7 cellular contexts compared by ENCODE assay signal in the genomic region with DNA sequence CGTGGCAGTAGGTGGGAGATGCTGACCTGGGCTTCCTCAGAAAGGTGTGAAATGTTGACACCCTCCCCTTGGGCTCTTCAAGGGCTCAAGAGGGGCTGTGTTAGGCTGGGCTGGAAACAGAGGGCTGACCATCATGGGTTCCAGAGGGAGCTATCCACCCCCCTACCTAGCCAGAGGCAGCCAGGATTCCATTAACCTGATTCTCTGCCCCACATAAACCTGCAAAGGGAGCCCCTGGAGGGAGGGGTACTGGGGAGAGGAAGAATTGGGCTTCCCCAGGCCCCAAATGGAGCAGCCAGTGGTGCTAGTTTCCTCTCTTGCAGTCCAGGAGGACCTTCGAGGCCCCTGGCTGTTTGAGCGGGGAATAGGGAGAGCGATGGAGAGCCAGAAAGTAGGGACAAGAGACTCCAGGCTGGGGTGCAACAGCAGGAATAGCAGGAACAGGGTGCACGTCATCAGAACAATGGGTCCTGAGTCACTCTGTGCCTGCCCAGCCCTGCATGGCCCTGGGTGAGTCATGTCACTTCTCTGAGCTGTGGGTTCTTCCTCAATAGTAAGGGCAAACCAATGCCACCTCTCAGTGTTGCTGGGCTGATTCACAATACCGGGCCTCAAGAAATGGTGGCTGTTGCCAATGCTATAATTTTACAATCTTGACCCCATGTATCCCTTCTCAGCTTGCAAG.
DNase-seq lines count a peak whose midpoint lies in the region; ATAC-seq and TF ChIP-seq lines count a peak whose summit lies in the region.

No MANE protein-coding gene starts in this region.

- no peaks in the 10 kb centered on the region for H3K36me3 ChIP-seq in Panc1 (ENCODE audit: control insufficient read depth, insufficient read depth, low read length)

- DNase-seq in HCEC 1CT, result peak; percentile 86
- peak; percentile 83 for DNase-seq in Panc1 (ENCODE audit: low read depth, low spot score)
- peak; percentile 96 for DNase-seq in fibroblast of mammary gland (ENCODE audit: low read depth)
- peak; percentile 24 for DNase-seq in smooth muscle cell of the brain vasculature (ENCODE audit: low read depth, low spot score)
- no peak for DNase-seq in SHP77 treated with DMSO at 0.1 percent for 48 hours (lab: John Stamatoyannopoulos, UW)
- DNase-seq in NCI-H2196 treated with DMSO at 0.1 percent for 48 hours (lab: John Stamatoyannopoulos, UW; ENCODE audit: unreplicated experiment), result no peak

- no peaks in the 10 kb centered on the region for H3K9me3 ChIP-seq in Panc1 (ENCODE audit: control insufficient read depth, insufficient read depth, low read depth, low read length)

- ATAC-seq in Panc1 (peak; percentile 97), GM18867 (IDR thresholded peaks at IDR 0.05; ENCODE audit: unreplicated experiment) (no peak)

- no peak for TF ChIP-seq CTCF in Panc1 (IDR thresholded peaks at IDR 0.05)
- TF ChIP-seq CTCF in fibroblast of mammary gland (conservative IDR thresholded peaks at IDR 0.05; ENCODE audit: control insufficient read depth, insufficient read depth, low read depth, low read length), result no peak

- intact Hi-C loops in Panc1 (cut with micrococcal nuclease; ENCODE audit: unreplicated experiment), result no loop called here

- H3K4me3 ChIP-seq in Panc1 (ENCODE audit: low read depth in 2 of 2, low read length in 2 of 2) (no peak overlapping the region), fibroblast of mammary gland (ENCODE audit: control insufficient read depth, low read depth, low read length) (no peak overlapping the region)

- POLR2A ChIA-PET in Panc1 (lab: Charles Lee), result no interaction called here

- H3K4me1 ChIP-seq in Panc1 (ENCODE audit: control insufficient read depth, insufficient read depth, low read length), result peaks cover 14% of the 10 kb centered on the region

- no TSS peak for BruUV-seq in Panc1 (replicated peaks; lab: Mats Ljungman, UMichigan)

- no peaks in the 10 kb centered on the region for H3K27me3 ChIP-seq in Panc1 (ENCODE audit: control insufficient read depth, insufficient read depth, low read length)

- in situ Hi-C loops in Panc1 (cut with HindIII; ENCODE audit: low pct_unique_long_range_greater_than_20kb, low sequenced_read_pairs), result no loop called here

- CTCF ChIA-PET in Panc1 (lab: Charles Lee), result interaction anchor here (0.6 kb wide), 1 partner anchor 24 kb away, joined by 4 read pairs; no protein-coding TSS in a partner anchor

- H3K27ac ChIP-seq in Panc1 (ENCODE audit: low read length), result peak overlapping the region; percentile 55; the same call in 1 of the 2 replicates

Comparison
In these comparisons a context has a peak if more than half of its experiments do, and no peak if none do; other contexts are left out.
1. DNase-seq: peak in HCEC 1CT (single experiment), Panc1 (single experiment), fibroblast of mammary gland (single experiment) and smooth muscle cell of the brain vasculature (single experiment); none in SHP77 treated with DMSO at 0.1 percent for 48 hours (single experiment) and NCI-H2196 treated with DMSO at 0.1 percent for 48 hours (single experiment).